ENCODE assay signal across 8 cellular contexts in the genomic region with DNA sequence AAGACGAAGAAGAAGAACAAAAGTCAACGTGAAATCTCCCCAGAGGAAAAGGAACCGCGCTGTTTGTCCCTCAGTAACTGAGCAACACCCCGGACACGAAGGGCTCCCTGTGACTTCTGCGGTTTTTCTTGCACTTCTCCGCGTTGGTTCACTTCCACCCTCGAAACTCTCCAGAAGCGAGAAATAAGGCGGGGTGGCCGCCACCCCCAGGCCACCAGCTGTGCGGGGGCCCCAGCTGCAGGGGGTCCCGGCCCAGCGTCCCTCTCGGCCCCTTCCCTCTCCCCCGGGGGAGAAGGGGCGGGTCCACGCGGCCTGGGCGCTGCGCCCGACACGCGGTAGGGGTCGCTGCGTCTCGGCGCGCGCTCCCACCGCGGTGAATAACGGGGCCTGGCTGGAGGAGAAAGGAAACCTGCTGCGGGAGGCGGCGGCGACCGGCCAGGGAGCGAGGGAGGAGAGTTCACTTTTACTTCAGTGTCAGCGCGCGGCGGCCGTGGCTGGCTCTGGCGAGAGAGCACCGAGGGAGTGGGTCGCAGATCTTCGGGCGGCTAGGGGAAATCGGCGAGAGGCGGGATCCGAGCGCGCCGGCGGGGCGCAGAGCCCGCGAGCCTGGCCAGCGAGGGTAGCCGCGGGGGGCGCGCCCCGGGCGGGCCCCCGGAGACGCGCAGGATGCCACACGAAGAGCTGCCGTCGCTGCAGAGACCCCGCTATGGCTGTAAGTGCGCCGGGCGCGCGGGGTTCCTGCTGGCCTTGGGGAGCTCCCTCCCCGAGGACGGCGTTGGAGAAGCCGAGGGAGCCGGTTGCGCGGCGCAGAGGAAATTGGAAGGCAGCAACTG. TPM values are rescaled to one million over a fixed set of nuclear protein-coding genes. Genes with fewer than 3 reads are reported as not detected.
DNase-seq lines count a peak whose midpoint lies in the region; ATAC-seq and TF ChIP-seq lines count a peak whose summit lies in the region.

A gene with protein sequence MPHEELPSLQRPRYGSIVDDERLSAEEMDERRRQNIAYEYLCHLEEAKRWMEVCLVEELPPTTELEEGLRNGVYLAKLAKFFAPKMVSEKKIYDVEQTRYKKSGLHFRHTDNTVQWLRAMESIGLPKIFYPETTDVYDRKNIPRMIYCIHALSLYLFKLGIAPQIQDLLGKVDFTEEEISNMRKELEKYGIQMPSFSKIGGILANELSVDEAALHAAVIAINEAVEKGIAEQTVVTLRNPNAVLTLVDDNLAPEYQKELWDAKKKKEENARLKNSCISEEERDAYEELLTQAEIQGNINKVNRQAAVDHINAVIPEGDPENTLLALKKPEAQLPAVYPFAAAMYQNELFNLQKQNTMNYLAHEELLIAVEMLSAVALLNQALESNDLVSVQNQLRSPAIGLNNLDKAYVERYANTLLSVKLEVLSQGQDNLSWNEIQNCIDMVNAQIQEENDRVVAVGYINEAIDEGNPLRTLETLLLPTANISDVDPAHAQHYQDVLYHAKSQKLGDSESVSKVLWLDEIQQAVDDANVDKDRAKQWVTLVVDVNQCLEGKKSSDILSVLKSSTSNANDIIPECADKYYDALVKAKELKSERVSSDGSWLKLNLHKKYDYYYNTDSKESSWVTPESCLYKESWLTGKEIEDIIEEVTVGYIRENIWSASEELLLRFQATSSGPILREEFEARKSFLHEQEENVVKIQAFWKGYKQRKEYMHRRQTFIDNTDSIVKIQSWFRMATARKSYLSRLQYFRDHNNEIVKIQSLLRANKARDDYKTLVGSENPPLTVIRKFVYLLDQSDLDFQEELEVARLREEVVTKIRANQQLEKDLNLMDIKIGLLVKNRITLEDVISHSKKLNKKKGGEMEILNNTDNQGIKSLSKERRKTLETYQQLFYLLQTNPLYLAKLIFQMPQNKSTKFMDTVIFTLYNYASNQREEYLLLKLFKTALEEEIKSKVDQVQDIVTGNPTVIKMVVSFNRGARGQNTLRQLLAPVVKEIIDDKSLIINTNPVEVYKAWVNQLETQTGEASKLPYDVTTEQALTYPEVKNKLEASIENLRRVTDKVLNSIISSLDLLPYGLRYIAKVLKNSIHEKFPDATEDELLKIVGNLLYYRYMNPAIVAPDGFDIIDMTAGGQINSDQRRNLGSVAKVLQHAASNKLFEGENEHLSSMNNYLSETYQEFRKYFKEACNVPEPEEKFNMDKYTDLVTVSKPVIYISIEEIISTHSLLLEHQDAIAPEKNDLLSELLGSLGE (N-terminal part only) (plus strand): TSS at position 406 of the 833 bp plus-strand sequence. CDS start 261 bp downstream, at position 667.

- intact Hi-C loops in Caco-2 (cut with micrococcal nuclease; ENCODE audit: unreplicated experiment) (loop anchor here (1.0 to 10.0 kb wide), 9 partner anchors 13 to 242 kb away; no protein-coding TSS in a partner anchor), left cardiac atrium (cut with DNase I) (no loop called here), uterus (cut with DNase I; ENCODE audit: low total_unique reads) (no loop called here)

- POLR2A ChIA-PET in Caco-2 (lab: Charles Lee): interaction anchor here (0.6 kb wide), 1 partner anchor 1024 kb away, joined by 11 read pairs; no protein-coding TSS in a partner anchor

- no peaks in the 10 kb centered on the region for H3K36me3 ChIP-seq in Caco-2 (ENCODE audit: control insufficient read depth, insufficient read depth, low read length)
- H3K36me3 ChIP-seq in uterus: no peaks in the 10 kb centered on the region

- H3K27me3 ChIP-seq in Caco-2 (replicated peaks; ENCODE audit: control insufficient read depth, insufficient read depth, low read length) (no peaks in the 10 kb centered on the region), uterus (no peaks in the 10 kb centered on the region)

- TF ChIP-seq POLR2A in uterus (IDR thresholded peaks at IDR 0.05): peak in 1 of 2 donors; percentile 18

- H3K36me3 Mint-ChIP-seq in Caco-2 (ENCODE audit: insufficient read depth, unreplicated experiment): peaks cover 13% of the 10 kb centered on the region
- H3K36me3 Mint-ChIP-seq in activated naive CD4-positive, alpha-beta T cell treated with anti-CD3 and anti-CD28 coated beads, Interleukin-2, amount 50 U/mL, for 24 hours: no peaks in the 10 kb centered on the region

- peaks cover 19% of the 10 kb centered on the region for H3K4me1 Mint-ChIP-seq in Caco-2 (ENCODE audit: low read depth, unreplicated experiment)
- peaks cover 60% of the 10 kb centered on the region for H3K4me1 Mint-ChIP-seq in activated naive CD4-positive, alpha-beta T cell treated with anti-CD3 and anti-CD28 coated beads, Interleukin-2, amount 50 U/mL, for 24 hours

- peak within 1 kb of the TSS; percentile 79 for H3K4me3 Mint-ChIP-seq in Caco-2 (ENCODE audit: unreplicated experiment)
- peak within 1 kb of the TSS; percentile 96 for H3K4me3 Mint-ChIP-seq in activated naive CD4-positive, alpha-beta T cell treated with anti-CD3 and anti-CD28 coated beads, Interleukin-2, amount 50 U/mL, for 24 hours

- H3K4me1 ChIP-seq in Caco-2 (peaks cover 43% of the 10 kb centered on the region), uterus (no peaks in the 10 kb centered on the region)

- H3K9me3 ChIP-seq in Caco-2 (no peaks in the 10 kb centered on the region), uterus (no peaks in the 10 kb centered on the region)

- H3K27ac Mint-ChIP-seq in Caco-2 (ENCODE audit: unreplicated experiment): peak within 1 kb of the TSS; percentile 98
- H3K27ac Mint-ChIP-seq in activated naive CD4-positive, alpha-beta T cell treated with anti-CD3 and anti-CD28 coated beads, Interleukin-2, amount 50 U/mL, for 24 hours: peak within 1 kb of the TSS; percentile 98

- CTCF ChIA-PET in Caco-2 (lab: Charles Lee): interaction anchor here (0.7 to 2.7 kb wide), 20 partner anchors 13 to 372 kb away, joined by 3 to 19 read pairs (median 4); no protein-coding TSS in a partner anchor

- H3K27ac ChIP-seq in uterus: peak within 1 kb of the TSS in 1 of 2 donors; percentile 28

- BruUV-seq in Caco-2 (replicated peaks; lab: Mats Ljungman, UMichigan): no TSS peak

- TF ChIP-seq CTCF in Caco-2 (IDR thresholded peaks at IDR 0.05; ENCODE audit: insufficient read depth in 1 of 2, low read depth in 1 of 2, low read length in 1 of 2, severe bottlenecking in 1 of 2, unreplicated experiment in 1 of 2): peak; percentile 86 to 95
- peak in 3 of 4 experiments; percentile 19 to 62 (median 34) for TF ChIP-seq CTCF in uterus (IDR thresholded peaks at IDR 0.05)

- no peaks in the 10 kb centered on the region for H3K27me3 Mint-ChIP-seq in Caco-2 (ENCODE audit: insufficient read depth, unreplicated experiment)
- no peaks in the 10 kb centered on the region for H3K27me3 Mint-ChIP-seq in activated naive CD4-positive, alpha-beta T cell treated with anti-CD3 and anti-CD28 coated beads, Interleukin-2, amount 50 U/mL, for 24 hours

- peak within 1 kb of the TSS; percentile 86 for H3K4me3 ChIP-seq in Caco-2 (ENCODE audit: low read depth, low read length)
- peak within 1 kb of the TSS; percentile 16 to 47 for H3K4me3 ChIP-seq in uterus

- peak; percentile 52 for ATAC-seq in GM19455 (IDR thresholded peaks at IDR 0.05; ENCODE audit: unreplicated experiment)
- ATAC-seq in HG03571 (IDR thresholded peaks at IDR 0.05; ENCODE audit: unreplicated experiment): peak; percentile 55
- peak; percentile 86 for ATAC-seq in left cardiac atrium

- DNase-seq in Caco-2 (peak; percentile 77 to 90), SKM-1 treated with dmso at 0.1 percent for 144 hours (lab: John Stamatoyannopoulos, UW; ENCODE audit: unreplicated experiment) (peak; percentile 93), left cardiac atrium (peak; percentile 62), putamen (ENCODE audit: low spot score) (peak; percentile 6), uterus (peak; percentile 18 to 27)

- no peaks in the 10 kb centered on the region for H3K9me3 Mint-ChIP-seq in Caco-2 (ENCODE audit: unreplicated experiment)
- no peaks in the 10 kb centered on the region for H3K9me3 Mint-ChIP-seq in activated naive CD4-positive, alpha-beta T cell treated with anti-CD3 and anti-CD28 coated beads, Interleukin-2, amount 50 U/mL, for 24 hours

RNA-seq across cellular contexts. Expression of the gene that starts here (rescaled TPM):
- total RNA-seq in Caco-2 (2022) (85.6 and 89.4 TPM in 2 replicates), left cardiac atrium (10 to 100 TPM in 1 of 2 donors, 1 to 10 TPM in 1; 6.9 to 11.6 TPM), uterus (10 to 100 TPM in 1 of 4 donors, 1 to 10 TPM in 3; 7.1 to 49.2 (median 9.4) TPM)

Comparison
In these comparisons a context has a peak if more than half of its experiments do, and no peak if none do; other contexts are left out.
1. DNase-seq: peak in every context shown above with its lines; median percentile 93 in SKM-1 treated with dmso at 0.1 percent for 144 hours; 84 in Caco-2; 62 in left cardiac atrium; 22 in uterus; 6 in putamen.